Comparison of ENCODE assay signal across 14 cellular contexts in the genomic region with DNA sequence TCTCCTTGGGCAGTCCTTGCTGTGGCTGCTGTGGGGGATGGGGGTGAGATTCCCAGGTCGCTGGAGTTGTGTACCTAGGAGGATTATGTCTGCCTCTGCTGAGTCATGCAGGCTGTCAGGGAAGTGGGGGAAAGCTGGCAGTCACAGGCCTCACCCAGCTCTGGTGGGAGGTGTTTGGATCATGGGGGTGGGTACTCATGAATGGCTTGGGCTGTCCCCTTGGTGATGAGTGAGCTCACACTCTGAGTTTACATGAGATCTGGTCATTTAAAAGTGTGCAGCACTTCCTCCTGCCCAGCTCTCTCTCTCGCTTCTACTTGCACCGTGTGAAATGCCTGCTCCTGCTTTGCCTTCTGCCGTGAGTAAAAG. TPM values are rescaled to one million over a fixed set of nuclear protein-coding genes. Genes with fewer than 3 reads are reported as not detected.
A peak's percentile ranks its signal among the peaks of the same experiment; 100 is the strongest.
DNase-seq lines count a peak whose midpoint lies in the region; ATAC-seq and TF ChIP-seq lines count a peak whose summit lies in the region.
"Had no signal": no experiment of that assay in that cellular context is flagged by ENCODE, and none has a peak within 500 bp of the region (broad histone marks: within the 10 kb centered on the region; RNA-seq: fewer than 3 reads in every experiment).

No MANE protein-coding gene starts in this region.

- no peaks in the 10 kb centered on the region for H3K9me3 Mint-ChIP-seq in activated naive CD4-positive, alpha-beta T cell treated with anti-CD3 and anti-CD28 coated beads for 36 hours

- CTCF ChIA-PET in activated naive CD4-positive, alpha-beta T cell treated with anti-CD3 and anti-CD28 coated beads for 36 hours (lab: Charles Lee) = no interaction called here

- intact Hi-C loops in mucosa of descending colon (cut with DNase I, micrococcal nuclease) = no loop called here
- intact Hi-C loops in activated naive CD4-positive, alpha-beta T cell treated with anti-CD3 and anti-CD28 coated beads for 36 hours (cut with micrococcal nuclease) = no loop called here

- no peaks in the 10 kb centered on the region for H3K4me1 Mint-ChIP-seq in activated naive CD4-positive, alpha-beta T cell treated with anti-CD3 and anti-CD28 coated beads for 36 hours (ENCODE audit: low read depth)
- H3K4me1 Mint-ChIP-seq: immature natural killer cell had no signal

- no peaks in the 10 kb centered on the region for H3K36me3 ChIP-seq in mucosa of descending colon (ENCODE audit: low read depth)
- H3K36me3 ChIP-seq: tibial nerve had no signal

- no peak overlapping the region for H3K4me3 ChIP-seq in mucosa of descending colon
- H3K4me3 ChIP-seq: tibial nerve had no signal

- H3K27me3 Mint-ChIP-seq in activated naive CD4-positive, alpha-beta T cell treated with anti-CD3 and anti-CD28 coated beads for 36 hours (ENCODE audit: low read depth) = peaks cover 43% of the 10 kb centered on the region

- H3K9me3 ChIP-seq in mucosa of descending colon = peaks cover under 1% of the 10 kb centered on the region

- H3K27ac Mint-ChIP-seq in activated naive CD4-positive, alpha-beta T cell treated with anti-CD3 and anti-CD28 coated beads for 36 hours = no peak overlapping the region
- H3K27ac Mint-ChIP-seq: activated naive CD8-positive, alpha-beta T cell; CD4-positive, alpha-beta T cell; immature natural killer cell had no signal

- DNase-seq in COR-L47 (lab: John Stamatoyannopoulos, UW) (peak; percentile 2), M059J (ENCODE audit: low read depth) (peak; percentile 88), dedifferentiated amniotic fluid mesenchymal stem cell (ENCODE audit: extremely low spot score) (peak; percentile 21), mucosa of descending colon (peak in 2 of 3 donors; percentile 19 to 32), iPS-NIHi11 (ENCODE audit: low spot score) (no peak), epidermal melanocyte (ENCODE audit: insufficient read length, low spot score) (no peak)
- DNase-seq in activated naive CD4-positive, alpha-beta T cell treated with anti-CD3 and anti-CD28 coated beads for 36 hours = no peak
- DNase-seq: CD4-positive, alpha-beta T cell; immature natural killer cell; NCI-H146; stimulated activated CD4-positive, alpha-beta T cell treated with anti-CD3 and anti-CD28 coated beads, Interleukin-15, amount 100 ng/mL, for 24 hours had no signal

- no peaks in the 10 kb centered on the region for H3K4me1 ChIP-seq in mucosa of descending colon (ENCODE audit: low read depth)

- peak; percentile 80 for ATAC-seq in mucosa of descending colon
- no peak for ATAC-seq in GM21360 (IDR thresholded peaks at IDR 0.05; ENCODE audit: unreplicated experiment)

- TF ChIP-seq CTCF in mucosa of descending colon (IDR thresholded peaks at IDR 0.05) = no peak

- H3K36me3 Mint-ChIP-seq in activated naive CD4-positive, alpha-beta T cell treated with anti-CD3 and anti-CD28 coated beads for 36 hours (ENCODE audit: low read depth) = no peaks in the 10 kb centered on the region
- H3K36me3 Mint-ChIP-seq: activated naive CD8-positive, alpha-beta T cell; immature natural killer cell had no signal

- no peak overlapping the region for H3K4me3 Mint-ChIP-seq in activated naive CD4-positive, alpha-beta T cell treated with anti-CD3 and anti-CD28 coated beads for 36 hours
- H3K4me3 Mint-ChIP-seq: activated naive CD8-positive, alpha-beta T cell; CD4-positive, alpha-beta T cell; immature natural killer cell had no signal

RNA-seq across cellular contexts. Expression of a gene that starts 24.6 kb away (rescaled TPM):
- total RNA-seq in M059J (2014; rRNA removed; shearing (Covaris generic)) = 7.4 and 14.5 TPM in 2 replicates
- total RNA-seq in mucosa of descending colon = 100 to 1,000 TPM in 1 of 3 donors, 10 to 100 TPM in 1, 1 to 10 TPM in 1; 8.9 to 193 (median 16.5) TPM
- under 1 TPM in 1 of 2 experiments, not detected in 1; 0.25 TPM for total RNA-seq in activated naive CD4-positive, alpha-beta T cell treated with anti-CD3 and anti-CD28 coated beads for 36 hours
- total RNA-seq: CD4-positive, alpha-beta T cell had no signal

Comparison
In these comparisons a context has a peak if more than half of its experiments do, and no peak if none do; other contexts are left out.
1. DNase-seq: peak in COR-L47 (single experiment), M059J (single experiment), dedifferentiated amniotic fluid mesenchymal stem cell (single experiment) and mucosa of descending colon (2 of 3); none in activated naive CD4-positive, alpha-beta T cell treated with anti-CD3 and anti-CD28 coated beads for 36 hours (single experiment), iPS-NIHi11 (single experiment) and epidermal melanocyte (single experiment).